Comparison of ENCODE assay signal across 16 cellular contexts in the genomic region with DNA sequence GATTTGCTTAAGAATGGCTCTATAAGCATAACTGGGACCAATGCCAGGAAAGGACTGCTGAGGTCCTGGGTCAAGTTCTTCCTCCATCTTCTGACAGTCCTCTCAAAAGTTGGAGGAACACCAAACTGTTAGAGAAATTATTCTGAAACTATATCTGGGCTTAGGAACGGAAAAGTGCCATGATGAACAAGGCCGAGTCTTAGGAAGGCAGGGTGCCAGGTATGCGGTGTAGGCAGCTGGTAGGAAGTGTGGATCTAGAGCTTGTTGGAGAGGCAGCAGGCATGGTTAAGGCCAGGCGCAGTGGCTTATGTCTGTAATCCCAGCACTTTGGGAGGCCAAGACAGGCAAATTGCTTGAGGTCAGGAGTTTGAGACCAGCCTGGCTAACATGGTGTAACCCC. TPM values are rescaled to one million over a fixed set of nuclear protein-coding genes. Genes with fewer than 3 reads are reported as not detected.
DNase-seq lines count a peak whose midpoint lies in the region; ATAC-seq lines count a peak whose summit lies in the region.
"Had no signal": no experiment of that assay in that cellular context is flagged by ENCODE, and none has a peak within 500 bp of the region (broad histone marks: within the 10 kb centered on the region; RNA-seq: fewer than 3 reads in every experiment).

No MANE protein-coding gene starts in this region.

- H3K4me1 ChIP-seq in BLaER1, result peaks cover 36% of the 10 kb centered on the region
- H3K4me1 ChIP-seq in CD8-positive, alpha-beta memory T cell (ENCODE audit: insufficient read depth, low read length), result peaks cover 53% of the 10 kb centered on the region
- H3K4me1 ChIP-seq in naive thymus-derived CD4-positive, alpha-beta T cell (ENCODE audit: control insufficient read depth in 2 of 2, insufficient read depth in 2 of 2, low read length in 2 of 2), result peaks cover 4 to 22% of the 10 kb centered on the region in 2 donors
- H3K4me1 ChIP-seq: BE2C, foreskin keratinocyte had no signal

- no peak for ATAC-seq in activated naive CD8-positive, alpha-beta T cell treated with anti-CD3 and anti-CD28 coated beads, Interleukin-2, amount 10 ng/mL, durations not matched to agents 7 days and 5 days (ENCODE audit: low read depth)
- no peak for ATAC-seq in naive thymus-derived CD4-positive, alpha-beta T cell
- no peak for ATAC-seq in GM19467 (IDR thresholded peaks at IDR 0.05; ENCODE audit: unreplicated experiment)

- H3K9me3 Mint-ChIP-seq in CD8-positive, alpha-beta memory T cell, result no peaks in the 10 kb centered on the region
- H3K9me3 Mint-ChIP-seq in activated naive CD8-positive, alpha-beta T cell treated with anti-CD3 and anti-CD28 coated beads, Interleukin-2, amount 10 ng/mL, durations not matched to agents 7 days and 5 days, result peaks cover 4% of the 10 kb centered on the region
- peaks cover 0 to 3% (median 0%) of the 10 kb centered on the region in 11 donors for H3K9me3 Mint-ChIP-seq in naive thymus-derived CD4-positive, alpha-beta T cell

- peaks cover 12% of the 10 kb centered on the region; the same call in 1 of the 2 replicates for H3K36me3 ChIP-seq in BLaER1
- no peaks in the 10 kb centered on the region for H3K36me3 ChIP-seq in CD8-positive, alpha-beta memory T cell (ENCODE audit: insufficient read depth, low read length)
- H3K36me3 ChIP-seq in naive thymus-derived CD4-positive, alpha-beta T cell (ENCODE audit: control insufficient read depth in 2 of 3, insufficient read depth in 3 of 3, low read length in 3 of 3), result no peaks in the 10 kb centered on the region
- H3K36me3 ChIP-seq: BE2C, ovary, thoracic aorta had no signal

- H4K20me1 ChIP-seq in BLaER1, result no peaks in the 10 kb centered on the region

- H3K27ac Mint-ChIP-seq in CD8-positive, alpha-beta memory T cell, result peak overlapping the region in 7 of 8 donors; percentile 37 to 95 (median 70)
- peak overlapping the region; percentile 75 for H3K27ac Mint-ChIP-seq in activated naive CD8-positive, alpha-beta T cell treated with anti-CD3 and anti-CD28 coated beads, Interleukin-2, amount 10 ng/mL, durations not matched to agents 7 days and 5 days
- H3K27ac Mint-ChIP-seq in naive thymus-derived CD4-positive, alpha-beta T cell, result peak overlapping the region; percentile 45 to 97 (median 82)

- H3K4me3 Mint-ChIP-seq in CD8-positive, alpha-beta memory T cell, result peak overlapping the region in 3 of 7 donors; percentile 0 to 80 (median 43)
- H3K4me3 Mint-ChIP-seq in activated naive CD8-positive, alpha-beta T cell treated with anti-CD3 and anti-CD28 coated beads, Interleukin-2, amount 10 ng/mL, durations not matched to agents 7 days and 5 days, result peak overlapping the region; percentile 46
- H3K4me3 Mint-ChIP-seq in naive thymus-derived CD4-positive, alpha-beta T cell, result peak overlapping the region in 9 of 10 donors; percentile 6 to 82 (median 55)

- H3K27me3 Mint-ChIP-seq in CD8-positive, alpha-beta memory T cell, result no peaks in the 10 kb centered on the region
- H3K27me3 Mint-ChIP-seq in activated naive CD8-positive, alpha-beta T cell treated with anti-CD3 and anti-CD28 coated beads, Interleukin-2, amount 10 ng/mL, durations not matched to agents 7 days and 5 days, result no peaks in the 10 kb centered on the region
- H3K27me3 Mint-ChIP-seq in naive thymus-derived CD4-positive, alpha-beta T cell, result no peaks in the 10 kb centered on the region

- H3K4me3 ChIP-seq in BLaER1, result no peak overlapping the region
- H3K4me3 ChIP-seq in CD8-positive, alpha-beta memory T cell (ENCODE audit: low read length), result no peak overlapping the region
- H3K4me3 ChIP-seq in naive thymus-derived CD4-positive, alpha-beta T cell (ENCODE audit: low read length), result no peak overlapping the region
- H3K4me3 ChIP-seq: ovary, thoracic aorta had no signal

- no peak for DNase-seq in CD8-positive, alpha-beta memory T cell
- DNase-seq in activated naive CD8-positive, alpha-beta T cell treated with anti-CD3 and anti-CD28 coated beads, Interleukin-2, amount 10 ng/mL, durations not matched to agents 7 days and 5 days, result no peak
- no peak for DNase-seq in naive thymus-derived CD4-positive, alpha-beta T cell
- DNase-seq in RKO (ENCODE audit: low spot score) (no peak), dermis blood vessel endothelial cell (no peak), ecto neural progenitor cell (ENCODE audit: low spot score) (no peak)
- DNase-seq: activated CD4-positive, alpha-beta T cell treated with anti-CD3 and anti-CD28 coated beads for 1 hour; BE2C; foreskin keratinocyte; NCI-H1417 treated with DMSO at 0.1 percent for 48 hours; ovary; PC-3 had no signal

- H3K27ac ChIP-seq in BLaER1, result peak overlapping the region; percentile 54
- no peak overlapping the region for H3K27ac ChIP-seq in CD8-positive, alpha-beta memory T cell (ENCODE audit: low read depth, low read length)
- H3K27ac ChIP-seq in naive thymus-derived CD4-positive, alpha-beta T cell (ENCODE audit: low read depth, low read length), result no peak overlapping the region
- H3K27ac ChIP-seq: foreskin keratinocyte, ovary, thoracic aorta had no signal

- peaks cover 0 to 4% (median 3%) of the 10 kb centered on the region in 3 donors for H3K36me3 Mint-ChIP-seq in CD8-positive, alpha-beta memory T cell
- peaks cover 32% of the 10 kb centered on the region for H3K36me3 Mint-ChIP-seq in activated naive CD8-positive, alpha-beta T cell treated with anti-CD3 and anti-CD28 coated beads, Interleukin-2, amount 10 ng/mL, durations not matched to agents 7 days and 5 days
- peaks cover 1 to 24% (median 10%) of the 10 kb centered on the region in 5 donors for H3K36me3 Mint-ChIP-seq in naive thymus-derived CD4-positive, alpha-beta T cell

- CTCF ChIA-PET in CD8-positive, alpha-beta memory T cell (lab: Charles Lee), result interaction anchor here (0.7 to 3.9 kb wide), 7 partner anchors 15 to 64 kb away, joined by 3 to 33 read pairs (median 3); no protein-coding TSS in a partner anchor
- CTCF ChIA-PET in naive thymus-derived CD4-positive, alpha-beta T cell (lab: Charles Lee), result interaction anchor here (0.6 to 9.8 kb wide), 8 partner anchors 8 to 495 kb away, joined by 3 to 73 read pairs (median 4); partner anchors contain the start of gene GNPTAB

- H3K4me1 Mint-ChIP-seq in CD8-positive, alpha-beta memory T cell, result peaks cover 57 to 81% (median 69%) of the 10 kb centered on the region in 3 donors
- peaks cover 60% of the 10 kb centered on the region for H3K4me1 Mint-ChIP-seq in activated naive CD8-positive, alpha-beta T cell treated with anti-CD3 and anti-CD28 coated beads, Interleukin-2, amount 10 ng/mL, durations not matched to agents 7 days and 5 days
- H3K4me1 Mint-ChIP-seq in naive thymus-derived CD4-positive, alpha-beta T cell, result peaks cover 37 to 75% (median 72%) of the 10 kb centered on the region in 7 donors

- no peak overlapping the region for H3K9ac ChIP-seq in BLaER1
- H3K9ac ChIP-seq: KMS-11 had no signal

- intact Hi-C loops in naive thymus-derived CD4-positive, alpha-beta T cell (cut with micrococcal nuclease), result loop anchor here (1.0 kb wide), 1 partner anchor 8 kb away; no protein-coding TSS in a partner anchor

- peaks cover 29% of the 10 kb centered on the region for H3K9me3 ChIP-seq in BLaER1
- H3K9me3 ChIP-seq in CD8-positive, alpha-beta memory T cell (ENCODE audit: low read length), result no peaks in the 10 kb centered on the region
- H3K9me3 ChIP-seq in naive thymus-derived CD4-positive, alpha-beta T cell (ENCODE audit: control insufficient read depth in 2 of 3, low read length in 3 of 3), result no peaks in the 10 kb centered on the region
- H3K9me3 ChIP-seq: BE2C, ovary, thoracic aorta had no signal

- H3K4me2 ChIP-seq in BLaER1, result peak overlapping the region; percentile 63

- no peaks in the 10 kb centered on the region for H3K27me3 ChIP-seq in BLaER1
- no peaks in the 10 kb centered on the region for H3K27me3 ChIP-seq in CD8-positive, alpha-beta memory T cell (ENCODE audit: insufficient read depth, low read length, poor library complexity, severe bottlenecking)
- H3K27me3 ChIP-seq in naive thymus-derived CD4-positive, alpha-beta T cell (ENCODE audit: control insufficient read depth in 2 of 2, insufficient read depth in 2 of 2, low read length in 2 of 2), result no peaks in the 10 kb centered on the region
- H3K27me3 ChIP-seq: BE2C, foreskin keratinocyte, ovary had no signal

- POLR2A ChIA-PET in CD8-positive, alpha-beta memory T cell (lab: Charles Lee), result no interaction called here
- POLR2A ChIA-PET in activated naive CD8-positive, alpha-beta T cell treated with anti-CD3 and anti-CD28 coated beads, Interleukin-2, amount 10 ng/mL, durations not matched to agents 7 days and 5 days (lab: Charles Lee), result interaction anchor here (0.8 to 1.9 kb wide), 2 partner anchors 12 to 29 kb away, joined by 3 to 19 read pairs; no protein-coding TSS in a partner anchor
- POLR2A ChIA-PET in naive thymus-derived CD4-positive, alpha-beta T cell (lab: Charles Lee), result interaction anchor here (0.7 to 1.0 kb wide), 2 partner anchors 49 to 1511 kb away, joined by 3 to 4 read pairs; no protein-coding TSS in a partner anchor

RNA-seq across cellular contexts. Expression of gene GNPTAB, which starts 7.7 kb away (rescaled TPM):
- 10 to 100 TPM; 62.1 to 64.7 TPM for total RNA-seq in CD8-positive, alpha-beta memory T cell
- polyA plus RNA-seq in CD8-positive, alpha-beta memory T cell, result 49.7 TPM
- 10 to 100 TPM; 89.5 to 91.1 TPM for total RNA-seq in activated naive CD8-positive, alpha-beta T cell treated with anti-CD3 and anti-CD28 coated beads, Interleukin-2, amount 10 ng/mL, durations not matched to agents 7 days and 5 days
- total RNA-seq in naive thymus-derived CD4-positive, alpha-beta T cell, result 10 to 100 TPM; 42.0 to 85.1 (median 62.2) TPM
- polyA plus RNA-seq in naive thymus-derived CD4-positive, alpha-beta T cell, result 10 to 100 TPM; 28.2 to 33.5 TPM
- 28.2 and 37.3 TPM in 2 replicates for total RNA-seq in dermis blood vessel endothelial cell

RNA-seq across cellular contexts. Expression of gene DRAM1, which starts 54.3 kb away (rescaled TPM):
- total RNA-seq in CD8-positive, alpha-beta memory T cell, result 1 to 10 TPM; 8.9 to 9.7 TPM
- 5.5 TPM for polyA plus RNA-seq in CD8-positive, alpha-beta memory T cell
- 1 to 10 TPM; 2.3 to 4.1 TPM for total RNA-seq in activated naive CD8-positive, alpha-beta T cell treated with anti-CD3 and anti-CD28 coated beads, Interleukin-2, amount 10 ng/mL, durations not matched to agents 7 days and 5 days
- total RNA-seq in naive thymus-derived CD4-positive, alpha-beta T cell, result 1 to 10 TPM; 2.4 to 9.5 (median 2.6) TPM
- polyA plus RNA-seq in naive thymus-derived CD4-positive, alpha-beta T cell, result 1 to 10 TPM; 1.4 to 2.4 TPM
- total RNA-seq in dermis blood vessel endothelial cell, result 22.3 and 30.1 TPM in 2 replicates
